In the genomic region with DNA sequence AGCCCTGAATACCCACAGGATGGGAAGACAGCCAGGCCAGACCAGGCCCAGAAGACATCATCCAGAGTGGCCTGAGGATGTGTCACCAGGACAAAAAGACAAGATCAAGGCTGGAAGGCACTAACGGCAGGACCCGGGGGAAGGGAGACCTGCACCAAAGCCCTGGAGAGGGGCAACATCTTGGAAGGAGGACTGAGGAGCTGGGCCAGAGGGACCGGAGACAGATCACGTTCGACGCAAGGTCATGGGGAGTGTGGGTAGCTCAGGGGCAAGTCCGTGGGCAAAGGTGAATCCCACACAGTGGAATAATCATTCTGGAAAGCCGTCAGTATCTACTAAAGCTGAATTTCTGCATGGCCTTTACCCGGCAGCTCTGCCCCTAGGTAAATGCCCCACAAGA, we compare ENCODE assay signal across 24 cellular contexts.
"Had no signal": no experiment of that assay in that cellular context is flagged by ENCODE, and none has a peak within 500 bp of the region (broad histone marks: within the 10 kb centered on the region; RNA-seq: fewer than 3 reads in every experiment).

No MANE protein-coding gene starts in this region.

- ATAC-seq: esophagus mucosa, gastrocnemius medialis, heart right ventricle, left cardiac atrium, left lung, left ventricle myocardium superior, lower lobe of right lung had no signal

- H3K27ac ChIP-seq: coronary artery, dorsolateral prefrontal cortex, epithelial cell of prostate, esophagus squamous epithelium, gastrocnemius medialis, heart right ventricle, left lung, lower lobe of right lung had no signal

- H3K4me3 Mint-ChIP-seq: central memory CD8-positive, alpha-beta T cell had no signal

- H3K36me3 ChIP-seq: esophagus squamous epithelium, gastrocnemius medialis, heart right ventricle, left lung, lower lobe of right lung had no signal

- H3K9me3 Mint-ChIP-seq: central memory CD8-positive, alpha-beta T cell had no signal

- H3K9me3 ChIP-seq: esophagus squamous epithelium, gastrocnemius medialis, heart right ventricle, left lung, lower lobe of right lung had no signal

- H3K4me1 ChIP-seq: esophagus squamous epithelium, gastrocnemius medialis, heart right ventricle, left lung, lower lobe of right lung had no signal

- H3K4me1 Mint-ChIP-seq: central memory CD8-positive, alpha-beta T cell had no signal

- H3K4me3 ChIP-seq: coronary artery, dorsolateral prefrontal cortex, esophagus squamous epithelium, gastrocnemius medialis, heart right ventricle, left lung, lower lobe of right lung had no signal

- DNase-seq: cerebellar nuclear complex; dermis blood vessel endothelial cell; dorsolateral prefrontal cortex; effector CD4-positive, alpha-beta T cell; effector memory CD4-positive, alpha-beta T cell; erythroblast; esophagus squamous epithelium; foreskin fibroblast; foreskin melanocyte; gastrocnemius medialis; glutamatergic neuron; head of caudate nucleus; heart right ventricle; hippocampal formation; left cardiac atrium; left lung; left ventricle myocardium superior; lower lobe of right lung; mesenchymal stem cell; midbrain had no signal
